Comparison of ENCODE assay signal across 8 cellular contexts in genomic region chr3:188947401-188947982, GRCh38.
DNase-seq lines count a peak whose midpoint lies in the region; ATAC-seq and TF ChIP-seq lines count a peak whose summit lies in the region.

No MANE protein-coding gene starts in this region.

- no peaks in the 10 kb centered on the region for H3K36me3 ChIP-seq in body of pancreas (replicated peaks in 1 of 2; ENCODE audit: insufficient read depth in 1 of 2, low read depth in 2 of 2)

- peak overlapping the region in 1 of 2 donors; percentile 13 for H3K4me3 ChIP-seq in body of pancreas

- H3K27me3 ChIP-seq in body of pancreas = no peaks in the 10 kb centered on the region

- H3K9me3 ChIP-seq in body of pancreas = no peaks in the 10 kb centered on the region

- H3K27ac ChIP-seq in 22Rv1 (peak overlapping the region; percentile 99), body of pancreas (peak overlapping the region; percentile 89 to 99 (median 94))

- intact Hi-C loops in body of pancreas (cut with DNase I) (no loop called here), posterior cingulate gyrus (cut with DNase I) (no loop called here)

- TF ChIP-seq POLR2A in body of pancreas (IDR thresholded peaks at IDR 0.05) = peak; percentile 77 to 85 (median 80)

- ATAC-seq in body of pancreas (peak; percentile 80), HG03095 (IDR thresholded peaks at IDR 0.05; ENCODE audit: unreplicated experiment) (no peak), GM19397 (IDR thresholded peaks at IDR 0.05; ENCODE audit: unreplicated experiment) (no peak)

- WGBS in body of pancreas, 2 donors = 1 to 7% methylated on average over 33 of the region's 33 CpGs

- TF ChIP-seq CTCF in 22Rv1 (IDR thresholded peaks at IDR 0.05) (peak; percentile 47), body of pancreas (IDR thresholded peaks at IDR 0.05) (peak; percentile 7 to 70 (median 53))

- peaks cover 60% of the 10 kb centered on the region for H3K4me1 ChIP-seq in body of pancreas

- DNase-seq in GM04504 (ENCODE audit: low read depth) = peak; percentile 50
- DNase-seq in NCI-H345 treated with DMSO at 0.1 percent for 48 hours (lab: John Stamatoyannopoulos, UW; ENCODE audit: unreplicated experiment) = peak; percentile 95
- DNase-seq in body of pancreas = peak; percentile 91 to 93 (median 92)
- DNase-seq in hypothalamus (lab: John Stamatoyannopoulos, UW) = peak in 50 of 51 donors; percentile 34 to 95 (median 74)
- peak; percentile 51 to 96 (median 77) for DNase-seq in posterior cingulate gyrus
